In genomic region chr4:38948551-38948950, GRCh38 we compare ENCODE assay signal across 10 cellular contexts.
DNase-seq lines count a peak whose midpoint lies in the region; ATAC-seq and TF ChIP-seq lines count a peak whose summit lies in the region.
"Had no signal": no experiment of that assay in that cellular context is flagged by ENCODE, and none has a peak within 500 bp of the region (broad histone marks: within the 10 kb centered on the region; RNA-seq: fewer than 3 reads in every experiment).

No MANE protein-coding gene starts in this region.

- no peaks in the 10 kb centered on the region for H3K9me3 ChIP-seq in AG04450 (ENCODE audit: control insufficient read depth, insufficient read depth, low read length)
- no peaks in the 10 kb centered on the region for H3K9me3 ChIP-seq in muscle layer of colon (ENCODE audit: low read length)
- H3K9me3 ChIP-seq: Peyer's patch had no signal

- H3K36me3 ChIP-seq in muscle layer of colon (ENCODE audit: insufficient read depth, low read length), result no peaks in the 10 kb centered on the region
- H3K36me3 ChIP-seq in H7 (replicated peaks; ENCODE audit: control insufficient read depth, insufficient read depth, low read length), result no peaks in the 10 kb centered on the region

- peaks cover 42% of the 10 kb centered on the region for H3K4me1 ChIP-seq in muscle layer of colon (ENCODE audit: insufficient read depth, low read length)

- CTCF ChIA-PET in AG04450 (lab: Charles Lee), result interaction anchor here (0.7 to 1.1 kb wide), 3 partner anchors 9 to 186 kb away, joined by 3 to 4 read pairs (median 4); no protein-coding TSS in a partner anchor

- ATAC-seq in HG03520 (IDR thresholded peaks at IDR 0.05; ENCODE audit: unreplicated experiment), result no peak

- peak; percentile 85 for DNase-seq in AG04450 (ENCODE audit: low read depth, low spot score)
- peak; percentile 40 for DNase-seq in NCI-H1694 treated with DMSO at 0.1 percent for 48 hours (lab: John Stamatoyannopoulos, UW)
- DNase-seq in epidermal melanocyte (ENCODE audit: insufficient read length, low spot score), result peak; percentile 33
- no peak for DNase-seq in NCI-H187 (lab: John Stamatoyannopoulos, UW)
- no peak for DNase-seq in H7
- no peak for DNase-seq in NAMALWA (ENCODE audit: low spot score)
- DNase-seq: activated naive CD4-positive, alpha-beta T cell treated with Interleukin-2 at 50 U/mL for 16 hours had no signal

- H3K27me3 ChIP-seq in AG04450 (ENCODE audit: control insufficient read depth, insufficient read depth, low read length), result no peaks in the 10 kb centered on the region
- no peaks in the 10 kb centered on the region for H3K27me3 ChIP-seq in muscle layer of colon (ENCODE audit: control insufficient read depth in 1 of 2, insufficient read depth in 2 of 2, low read length in 2 of 2)
- no peaks in the 10 kb centered on the region for H3K27me3 ChIP-seq in H7 (ENCODE audit: control insufficient read depth, insufficient read depth, low read length)
- H3K27me3 ChIP-seq: Peyer's patch had no signal

- no peak overlapping the region for H3K4me3 ChIP-seq in AG04450 (ENCODE audit: low read depth, low read length)
- H3K4me3 ChIP-seq in muscle layer of colon (ENCODE audit: low read depth in 1 of 2, low read length in 2 of 2), result no peak overlapping the region
- H3K4me3 ChIP-seq in H7 (ENCODE audit: insufficient read depth, low read depth, low read length), result no peak overlapping the region
- H3K4me3 ChIP-seq: Peyer's patch had no signal

- no peak overlapping the region for H3K9ac ChIP-seq in muscle layer of colon (ENCODE audit: low read length)

- H3K27ac ChIP-seq in AG04450 (ENCODE audit: low read depth, low read length) (peak overlapping the region; percentile 78), muscle layer of colon (ENCODE audit: low read depth, low read length) (peak overlapping the region; percentile 59)

- TF ChIP-seq CTCF in AG04450 (IDR thresholded peaks at IDR 0.05; ENCODE audit: low read depth, low read length), result no peak

- POLR2A ChIA-PET in AG04450 (lab: Yijun Ruan, JAX), result interaction anchor here (0.6 to 2.8 kb wide), 9 partner anchors 10 to 185 kb away, joined by 3 to 32 read pairs (median 4); no protein-coding TSS in a partner anchor

Comparison
In these comparisons a context has a peak if more than half of its experiments do, and no peak if none do; other contexts are left out.
1. DNase-seq: peak in AG04450 (single experiment), NCI-H1694 treated with DMSO at 0.1 percent for 48 hours (single experiment) and epidermal melanocyte (single experiment); none in NCI-H187 (0 of 2), H7 (single experiment) and NAMALWA (single experiment).